1 cellular context compared by ENCODE assay signal in the genomic region with DNA sequence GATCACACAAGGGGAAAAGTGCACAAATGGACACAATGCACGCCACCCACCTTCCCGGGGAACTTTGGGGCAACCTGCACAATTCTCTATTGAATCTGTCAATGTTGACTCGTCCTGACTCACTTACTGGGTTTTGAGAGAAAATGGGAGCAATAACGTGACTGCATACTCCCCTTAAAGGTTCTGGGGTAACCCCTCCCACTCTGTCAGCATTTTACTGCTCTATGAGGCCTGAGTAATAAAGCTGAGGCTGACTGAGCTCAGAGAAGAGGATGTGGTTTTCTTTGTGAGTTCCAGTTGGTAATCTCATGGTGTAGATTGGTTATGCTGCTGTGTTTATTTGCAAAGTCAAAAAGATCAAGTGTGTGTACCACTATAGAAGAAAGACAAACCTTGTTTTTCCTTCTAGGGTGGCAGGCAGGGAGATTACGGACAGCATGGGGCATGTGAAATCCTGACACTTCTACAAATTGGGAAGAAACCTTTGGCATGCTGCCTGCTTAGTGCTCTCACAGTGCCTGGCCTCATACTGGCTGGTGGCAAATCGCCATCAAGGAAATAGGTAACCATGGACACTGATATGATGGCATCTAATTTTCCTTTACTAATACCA.
TF ChIP-seq lines count a peak whose summit lies in the region.

No MANE protein-coding gene starts in this region.

TF ChIP-seq in IMR-90, 13 proteins besides CTCF, POLR2A, EP300 and RAD21 (continued from another document):
- TF ChIP-seq, protein P1, sequence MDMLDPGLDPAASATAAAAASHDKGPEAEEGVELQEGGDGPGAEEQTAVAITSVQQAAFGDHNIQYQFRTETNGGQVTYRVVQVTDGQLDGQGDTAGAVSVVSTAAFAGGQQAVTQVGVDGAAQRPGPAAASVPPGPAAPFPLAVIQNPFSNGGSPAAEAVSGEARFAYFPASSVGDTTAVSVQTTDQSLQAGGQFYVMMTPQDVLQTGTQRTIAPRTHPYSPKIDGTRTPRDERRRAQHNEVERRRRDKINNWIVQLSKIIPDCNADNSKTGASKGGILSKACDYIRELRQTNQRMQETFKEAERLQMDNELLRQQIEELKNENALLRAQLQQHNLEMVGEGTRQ (IDR thresholded peaks at IDR 0.05; ENCODE audit: low read depth, low read length) = 0 out of 2 replicates have a peak, but pooled peaks have one; percentile 8
- peak; percentile 91 for TF ChIP-seq MAFK (IDR thresholded peaks at IDR 0.05; ENCODE audit: low read depth, low read length)
